ENCODE assay signal across 8 cellular contexts in genomic region chr9:95157491-95158151, GRCh38.
DNase-seq lines count a peak whose midpoint lies in the region; ATAC-seq and TF ChIP-seq lines count a peak whose summit lies in the region.

No MANE protein-coding gene starts in this region.

- no peak overlapping the region for H3K27ac ChIP-seq in liver (ENCODE audit: low read depth in 1 of 2, low read length in 2 of 2)
- no peak overlapping the region for H3K27ac ChIP-seq in substantia nigra (ENCODE audit: low read depth, low read length, poor library complexity, severe bottlenecking)

- WGBS in liver = 65% methylated on average over 7 of the region's 7 CpGs

- H3K4me1 ChIP-seq in liver (ENCODE audit: control insufficient read depth in 4 of 4, insufficient read depth in 4 of 4, low read length in 3 of 4) = peaks cover 0 to 9% (median 4%) of the 10 kb centered on the region in 4 donors

- H3K9me3 ChIP-seq in liver (ENCODE audit: control insufficient read depth in 4 of 4, low read length in 3 of 4) = no peaks in the 10 kb centered on the region

- no peak for TF ChIP-seq CTCF in liver (IDR thresholded peaks at IDR 0.05; ENCODE audit: low read depth, low read length, missing input control)

- no peaks in the 10 kb centered on the region for H3K27me3 ChIP-seq in liver (ENCODE audit: control insufficient read depth in 4 of 4, insufficient read depth in 4 of 4, low read length in 3 of 4)

- peak; percentile 87 for ATAC-seq in GM18867 (IDR thresholded peaks at IDR 0.05; ENCODE audit: unreplicated experiment)
- peak; percentile 94 for ATAC-seq in HG03095 (IDR thresholded peaks at IDR 0.05; ENCODE audit: unreplicated experiment)
- peak; percentile 97 for ATAC-seq in SK-N-SH treated with all-trans-retinoic acid at 6 μM for 48 hours

- no peak overlapping the region for H3K4me3 ChIP-seq in liver (ENCODE audit: low read depth in 1 of 3, low read length in 3 of 3)

- no peaks in the 10 kb centered on the region for H3K36me3 ChIP-seq in liver (ENCODE audit: control insufficient read depth in 4 of 4, insufficient read depth in 3 of 4, low read depth in 1 of 4, low read length in 3 of 4)

- DNase-seq in substantia nigra (lab: John Stamatoyannopoulos, UW) = no peak
- DNase-seq in activated CD8-positive, alpha-beta memory T cell treated with anti-CD3 and anti-CD28 coated beads, Interleukin-2, amount 50 U/mL, for 4 hours = no peak
- DNase-seq in SHP77 treated with DMSO at 0.1 percent for 48 hours (lab: John Stamatoyannopoulos, UW) = no peak
- DNase-seq in NK-92 (lab: John Stamatoyannopoulos, UW; ENCODE audit: unreplicated experiment) = no peak

- TF ChIP-seq RAD21 in liver (IDR thresholded peaks at IDR 0.05) = peak in 1 of 2 donors; percentile 34

- no peak overlapping the region for H3K9ac ChIP-seq in liver (ENCODE audit: low read depth in 1 of 2, low read length in 2 of 2)

TF ChIP-seq in SK-N-SH treated with all-trans-retinoic acid at 6 μM for 48 hours, 23 proteins besides CTCF, POLR2A, EP300 and RAD21 (continues in another document):
- TF ChIP-seq TOX (CRISPR knock-in tag; IDR thresholded peaks at IDR 0.05; ENCODE audit: borderline replicate concordance) = no peak
- TF ChIP-seq ZC3H10 (CRISPR knock-in tag; IDR thresholded peaks at IDR 0.05) = no peak
- TF ChIP-seq ZFP30 (CRISPR knock-in tag; IDR thresholded peaks at IDR 0.05) = no peak
- no peak for TF ChIP-seq ARNTL (CRISPR knock-in tag; IDR thresholded peaks at IDR 0.05; ENCODE audit: borderline replicate concordance, low read depth)
- peak; percentile 64; the same call in 1 of the 2 replicates for TF ChIP-seq POU6F1 (CRISPR knock-in tag; IDR thresholded peaks at IDR 0.05; ENCODE audit: borderline replicate concordance, low read depth)
- no peak for TF ChIP-seq ZNF565 (CRISPR knock-in tag; conservative IDR thresholded peaks at IDR 0.05; ENCODE audit: low read depth)
- no peak for TF ChIP-seq OSR1 (CRISPR knock-in tag; IDR thresholded peaks at IDR 0.05)
- peak; percentile 73; the same call in 1 of the 2 replicates for TF ChIP-seq CSDC2 (CRISPR knock-in tag; IDR thresholded peaks at IDR 0.05)
- TF ChIP-seq ZNF8 (CRISPR knock-in tag; IDR thresholded peaks at IDR 0.05) = 0 out of 2 replicates have a peak, but pooled peaks have one; percentile 39
- peak; percentile 87 for TF ChIP-seq SNAI2 (CRISPR knock-in tag; IDR thresholded peaks at IDR 0.05)
- TF ChIP-seq PATZ1 (CRISPR knock-in tag; IDR thresholded peaks at IDR 0.05; ENCODE audit: borderline replicate concordance) = no peak

TF ChIP-seq in liver, 16 proteins besides CTCF, POLR2A, EP300 and RAD21:
- TF ChIP-seq NR2F2 (IDR thresholded peaks at IDR 0.05) = peak; percentile 54
- peak; percentile 31 to 51 for TF ChIP-seq RXRA (IDR thresholded peaks at IDR 0.05)
- TF ChIP-seq SP1 (IDR thresholded peaks at IDR 0.05) = peak; percentile 13
- TF ChIP-seq MAX (IDR thresholded peaks at IDR 0.05) = no peak
- TF ChIP-seq EGR1 (IDR thresholded peaks at IDR 0.05; ENCODE audit: low read depth in 2 of 2) = no peak
- TF ChIP-seq TAF1 (conservative IDR thresholded peaks at IDR 0.05) = no peak
- TF ChIP-seq GABPA (IDR thresholded peaks at IDR 0.05 in 1 of 2, conservative IDR thresholded peaks at IDR 0.05 in 1 of 2) = no peak
- TF ChIP-seq FOXA1 (IDR thresholded peaks at IDR 0.05) = no peak
- TF ChIP-seq HNF4G (IDR thresholded peaks at IDR 0.05) = no peak
- TF ChIP-seq ATF3 (IDR thresholded peaks at IDR 0.05) = no peak
- no peak for TF ChIP-seq ZBTB33 (IDR thresholded peaks at IDR 0.05)
- TF ChIP-seq JUND (IDR thresholded peaks at IDR 0.05) = peak in 1 of 2 donors; percentile 15
- peak; percentile 67 to 78 for TF ChIP-seq HNF4A (conservative IDR thresholded peaks at IDR 0.05)
- peak; percentile 46 for TF ChIP-seq YY1 (IDR thresholded peaks at IDR 0.05)
- no peak for TF ChIP-seq FOXA2 (IDR thresholded peaks at IDR 0.05)
- TF ChIP-seq, protein P1, sequence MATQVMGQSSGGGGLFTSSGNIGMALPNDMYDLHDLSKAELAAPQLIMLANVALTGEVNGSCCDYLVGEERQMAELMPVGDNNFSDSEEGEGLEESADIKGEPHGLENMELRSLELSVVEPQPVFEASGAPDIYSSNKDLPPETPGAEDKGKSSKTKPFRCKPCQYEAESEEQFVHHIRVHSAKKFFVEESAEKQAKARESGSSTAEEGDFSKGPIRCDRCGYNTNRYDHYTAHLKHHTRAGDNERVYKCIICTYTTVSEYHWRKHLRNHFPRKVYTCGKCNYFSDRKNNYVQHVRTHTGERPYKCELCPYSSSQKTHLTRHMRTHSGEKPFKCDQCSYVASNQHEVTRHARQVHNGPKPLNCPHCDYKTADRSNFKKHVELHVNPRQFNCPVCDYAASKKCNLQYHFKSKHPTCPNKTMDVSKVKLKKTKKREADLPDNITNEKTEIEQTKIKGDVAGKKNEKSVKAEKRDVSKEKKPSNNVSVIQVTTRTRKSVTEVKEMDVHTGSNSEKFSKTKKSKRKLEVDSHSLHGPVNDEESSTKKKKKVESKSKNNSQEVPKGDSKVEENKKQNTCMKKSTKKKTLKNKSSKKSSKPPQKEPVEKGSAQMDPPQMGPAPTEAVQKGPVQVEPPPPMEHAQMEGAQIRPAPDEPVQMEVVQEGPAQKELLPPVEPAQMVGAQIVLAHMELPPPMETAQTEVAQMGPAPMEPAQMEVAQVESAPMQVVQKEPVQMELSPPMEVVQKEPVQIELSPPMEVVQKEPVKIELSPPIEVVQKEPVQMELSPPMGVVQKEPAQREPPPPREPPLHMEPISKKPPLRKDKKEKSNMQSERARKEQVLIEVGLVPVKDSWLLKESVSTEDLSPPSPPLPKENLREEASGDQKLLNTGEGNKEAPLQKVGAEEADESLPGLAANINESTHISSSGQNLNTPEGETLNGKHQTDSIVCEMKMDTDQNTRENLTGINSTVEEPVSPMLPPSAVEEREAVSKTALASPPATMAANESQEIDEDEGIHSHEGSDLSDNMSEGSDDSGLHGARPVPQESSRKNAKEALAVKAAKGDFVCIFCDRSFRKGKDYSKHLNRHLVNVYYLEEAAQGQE (IDR thresholded peaks at IDR 0.05) = no peak
